Comparison of ENCODE assay signal across 19 cellular contexts in genomic region chr22:34850010-34850409, GRCh38.
"Had no signal": no experiment of that assay in that cellular context is flagged by ENCODE, and none has a peak within 500 bp of the region (broad histone marks: within the 10 kb centered on the region; RNA-seq: fewer than 3 reads in every experiment).

No MANE protein-coding gene starts in this region.

- H3K9me3 ChIP-seq: adrenal gland, body of pancreas, colonic mucosa, left ventricle myocardium inferior, right atrium auricular region, spleen, stomach, thoracic aorta had no signal

- H3K4me1 Mint-ChIP-seq: activated naive CD4-positive, alpha-beta T cell treated with anti-CD3 and anti-CD28 coated beads, Interleukin-2, amount 50 U/mL, for 24 hours had no signal

- H3K27me3 ChIP-seq: adrenal gland, body of pancreas, colonic mucosa, hepatocyte, right atrium auricular region, spleen, stomach had no signal

- H3K79me2 ChIP-seq: hepatocyte had no signal

- H3K36me3 ChIP-seq: adrenal gland, colonic mucosa, left ventricle myocardium inferior, right atrium auricular region, spleen, stomach, thoracic aorta had no signal

- H3K27me3 Mint-ChIP-seq: activated B cell treated with CpG ODN at 0.5 μM for 24 hours had no signal

- H3K4me2 ChIP-seq: hepatocyte had no signal

- H3K36me3 Mint-ChIP-seq: activated naive CD4-positive, alpha-beta T cell treated with anti-CD3 and anti-CD28 coated beads, Interleukin-2, amount 50 U/mL, for 24 hours had no signal

- H3K27ac ChIP-seq: adrenal gland, body of pancreas, colonic mucosa, hepatocyte, left ventricle myocardium inferior, right atrium auricular region, spleen, stomach, thoracic aorta had no signal

- DNase-seq: activated B cell treated with CpG ODN at 0.5 μM for 24 hours; activated CD4-positive, alpha-beta T cell treated with anti-CD3 and anti-CD28 coated beads for 48 hours; activated CD8-positive, alpha-beta T cell treated with anti-CD3 and anti-CD28 coated beads for 36 hours; activated effector memory CD4-positive, alpha-beta T cell treated with anti-CD3 and anti-CD28 coated beads, Interleukin-2, amount 50 U/mL, for 16 hours; activated T-cell treated with anti-CD3 and anti-CD28 coated beads, Interleukin-2, amount 50 U/mL, for 48 hours; adrenal gland; body of pancreas; caudate nucleus; colonic mucosa; left ventricle myocardium inferior; occipital lobe; spleen; stomach; T-helper 2 cell had no signal

- H3K4me1 ChIP-seq: adrenal gland, body of pancreas, colonic mucosa, left ventricle myocardium inferior, right atrium auricular region, spleen, stomach had no signal

- H2AFZ ChIP-seq: hepatocyte had no signal

- H3K4me3 Mint-ChIP-seq: activated B cell treated with CpG ODN at 0.5 μM for 24 hours; activated CD8-positive, alpha-beta T cell treated with anti-CD3 and anti-CD28 coated beads for 36 hours; activated naive CD4-positive, alpha-beta T cell treated with anti-CD3 and anti-CD28 coated beads, Interleukin-2, amount 50 U/mL, for 24 hours; nephron had no signal

- ATAC-seq: activated CD8-positive, alpha-beta T cell treated with anti-CD3 and anti-CD28 coated beads for 36 hours; body of pancreas had no signal

- H3K4me3 ChIP-seq: adrenal gland, body of pancreas, colonic mucosa, hepatocyte, left ventricle myocardium inferior, right atrium auricular region, spleen, stomach, thoracic aorta had no signal

- H3K27ac Mint-ChIP-seq: activated B cell treated with CpG ODN at 0.5 μM for 24 hours; activated CD8-positive, alpha-beta T cell treated with anti-CD3 and anti-CD28 coated beads for 36 hours; nephron had no signal

- H3K9me3 Mint-ChIP-seq: activated B cell treated with CpG ODN at 0.5 μM for 24 hours, nephron had no signal
